8 cellular contexts compared by ENCODE assay signal in genomic region chr2:96264656-96265348, GRCh38. TPM values are rescaled to one million over a fixed set of nuclear protein-coding genes. Genes with fewer than 3 reads are reported as not detected.
A peak's percentile ranks its signal among the peaks of the same experiment; 100 is the strongest.
DNase-seq lines count a peak whose midpoint lies in the region; ATAC-seq and TF ChIP-seq lines count a peak whose summit lies in the region.

No MANE protein-coding gene starts in this region.

- TF ChIP-seq CTCF in left lung (IDR thresholded peaks at IDR 0.05), result no peak

- H3K9ac ChIP-seq in stomach smooth muscle (ENCODE audit: low read length in 2 of 2), result peak overlapping the region; percentile 86 to 87

- peaks cover 34 to 68% of the 10 kb centered on the region in 2 donors for H3K4me1 ChIP-seq in left lung
- peaks cover 50% of the 10 kb centered on the region for H3K4me1 ChIP-seq in stomach smooth muscle (ENCODE audit: control insufficient read depth, insufficient read depth, low read length)

- ATAC-seq in HG03432 (IDR thresholded peaks at IDR 0.05; ENCODE audit: unreplicated experiment) (peak; percentile 4), left lung (no peak), GM21390 (IDR thresholded peaks at IDR 0.05; ENCODE audit: unreplicated experiment) (no peak)

- H3K27me3 ChIP-seq in left lung, result no peaks in the 10 kb centered on the region
- no peaks in the 10 kb centered on the region for H3K27me3 ChIP-seq in stomach smooth muscle (ENCODE audit: control insufficient read depth in 1 of 2, insufficient read depth in 2 of 2, low read length in 2 of 2)

- peak in 2 of 3 experiments; percentile 43 to 44 for DNase-seq in NCI-H1417 (lab: John Stamatoyannopoulos, UW)
- no peak for DNase-seq in NCI-H1417 treated with DMSO at 0.1 percent for 48 hours (lab: John Stamatoyannopoulos, UW)
- DNase-seq in SHP77 (lab: John Stamatoyannopoulos, UW), result peak; percentile 8 to 27
- peak in 9 of 61 donors; percentile 33 to 59 (median 38) for DNase-seq in caudate nucleus (lab: John Stamatoyannopoulos, UW)
- DNase-seq in left lung, result no peak

- H3K27ac ChIP-seq in caudate nucleus (ENCODE audit: low read depth, low read length) (peak overlapping the region; percentile 80), left lung (peak overlapping the region in 1 of 2 donors; percentile 93), stomach smooth muscle (ENCODE audit: low read length) (no peak overlapping the region)

- H3K9me3 ChIP-seq in left lung (no peaks in the 10 kb centered on the region), stomach smooth muscle (ENCODE audit: control insufficient read depth in 2 of 2, low read length in 2 of 2) (no peaks in the 10 kb centered on the region)

- H3K4me3 ChIP-seq in left lung (peak overlapping the region; percentile 91 to 99), stomach smooth muscle (ENCODE audit: low read length in 2 of 2) (peak overlapping the region; percentile 80 to 97)

- H3K36me3 ChIP-seq in left lung, result peaks cover 0 to 48% of the 10 kb centered on the region in 2 donors
- H3K36me3 ChIP-seq in stomach smooth muscle (ENCODE audit: control insufficient read depth in 2 of 2, insufficient read depth in 2 of 2, low read length in 2 of 2), result peaks cover 11 to 28% of the 10 kb centered on the region in 2 donors

- intact Hi-C loops in left lung (cut with DNase I), result loop anchor here in 1 of 2 donors (5.0 kb wide), 1 partner anchor 63 kb away; no protein-coding TSS in a partner anchor

RNA-seq across cellular contexts. Expression of gene TMEM127, which starts 1.0 kb away (rescaled TPM):
- total RNA-seq in left lung, result 10 to 100 TPM; 66.1 to 79.9 TPM

RNA-seq across cellular contexts. Expression of gene CIAO1, which starts 1.2 kb away (rescaled TPM):
- total RNA-seq in left lung, result 10 to 100 TPM; 59.8 to 69.1 TPM

RNA-seq across cellular contexts. Expression of gene SNRNP200, which starts 40.5 kb away (rescaled TPM):
- total RNA-seq in left lung, result 10 to 100 TPM; 82.7 to 96.1 TPM

RNA-seq across cellular contexts. Expression of gene STARD7, which starts 56.2 kb away (rescaled TPM):
- total RNA-seq in left lung, result 100 to 1,000 TPM; 132 to 142 TPM

Comparison
In these comparisons a context has a peak if more than half of its experiments do, and no peak if none do; other contexts are left out.
1. DNase-seq: peak in NCI-H1417 (2 of 3) and SHP77 (2 of 2); none in NCI-H1417 treated with DMSO at 0.1 percent for 48 hours (single experiment) and left lung (0 of 2).